In genomic region chr12:6851921-6852650, GRCh38 we compare ENCODE assay signal across 1 cellular context.
TF ChIP-seq lines count a peak whose summit lies in the region.

Gene USP5, plus strand, starts transcription at chr12:6852150. Its CDS starts 30 bp downstream, at chr12:6852180.

TF ChIP-seq in HepG2, 621 proteins besides CTCF, POLR2A, EP300 and RAD21 (continued from another document and continues in another):
- TF ChIP-seq DDIT3 (CRISPR knock-in tag; IDR thresholded peaks at IDR 0.05), result no peak
- no peak for TF ChIP-seq MIER2 (CRISPR knock-in tag; IDR thresholded peaks at IDR 0.05)
- no peak for TF ChIP-seq SSRP1 (CRISPR knock-in tag; IDR thresholded peaks at IDR 0.05)
- TF ChIP-seq ZNF331 (CRISPR knock-in tag; IDR thresholded peaks at IDR 0.05), result 0 out of 2 replicates have a peak, but pooled peaks have one; percentile 23
- peak; percentile 59; the same call in 1 of the 2 replicates for TF ChIP-seq ZNF589 (CRISPR knock-in tag; conservative IDR thresholded peaks at IDR 0.05)
- no peak for TF ChIP-seq ZNF703 (CRISPR knock-in tag; IDR thresholded peaks at IDR 0.05; ENCODE audit: borderline replicate concordance)
- peak; percentile 92 for TF ChIP-seq HNRNPLL (IDR thresholded peaks at IDR 0.05; ENCODE audit: low read depth, low read length, poor library complexity, severe bottlenecking)
- peak; percentile 71; the same call in 1 of the 2 replicates for TF ChIP-seq SIN3B (IDR thresholded peaks at IDR 0.05; ENCODE audit: low read length)
- TF ChIP-seq ZNF501 (CRISPR knock-in tag; IDR thresholded peaks at IDR 0.05), result peak; percentile 86
- TF ChIP-seq JUNB (CRISPR knock-in tag; IDR thresholded peaks at IDR 0.05; ENCODE audit: borderline replicate concordance), result no peak
- 0 out of 2 replicates have a peak, but pooled peaks have one; percentile 39 for TF ChIP-seq HBP1 (CRISPR knock-in tag; IDR thresholded peaks at IDR 0.05; ENCODE audit: low read depth)
- no peak for TF ChIP-seq GATA4 (IDR thresholded peaks at IDR 0.05; ENCODE audit: borderline replicate concordance, low read depth)
- TF ChIP-seq POGK (CRISPR knock-in tag; conservative IDR thresholded peaks at IDR 0.05), result peak; percentile 23; the same call in 1 of the 2 replicates
- no peak; the same call in 1 of the 2 replicates for TF ChIP-seq ZNF761 (CRISPR knock-in tag; conservative IDR thresholded peaks at IDR 0.05)
- no peak for TF ChIP-seq ZNF24 (IDR thresholded peaks at IDR 0.05)
- TF ChIP-seq ZNF558 (CRISPR knock-in tag; IDR thresholded peaks at IDR 0.05; ENCODE audit: borderline replicate concordance), result no peak
- TF ChIP-seq AGO2 (optimal IDR thresholded peaks at IDR 0.05; ENCODE audit: low read depth, low read length), result no peak
- TF ChIP-seq NR2F1 (CRISPR knock-in tag; IDR thresholded peaks at IDR 0.05), result no peak
- no peak for TF ChIP-seq IRF1 (CRISPR knock-in tag; IDR thresholded peaks at IDR 0.05; ENCODE audit: low read depth)
- TF ChIP-seq KDM1A (CRISPR knock-in tag; IDR thresholded peaks at IDR 0.05), result no peak
- TF ChIP-seq UBTF (CRISPR knock-in tag; IDR thresholded peaks at IDR 0.05), result peak; percentile 56
- TF ChIP-seq ZNF891 (CRISPR knock-in tag; IDR thresholded peaks at IDR 0.05), result peak; percentile 97
- TF ChIP-seq ZNF839 (CRISPR knock-in tag; IDR thresholded peaks at IDR 0.05; ENCODE audit: borderline replicate concordance), result 0 out of 2 replicates have a peak, but pooled peaks have one; percentile 33
- TF ChIP-seq EED (CRISPR knock-in tag; IDR thresholded peaks at IDR 0.05), result peak; percentile 81; the same call in 1 of the 2 replicates
- TF ChIP-seq HMGXB3 (CRISPR knock-in tag; IDR thresholded peaks at IDR 0.05; ENCODE audit: borderline replicate concordance), result no peak; the same call in 1 of the 2 replicates
- TF ChIP-seq TFDP2 (CRISPR knock-in tag; IDR thresholded peaks at IDR 0.05), result no peak
- TF ChIP-seq ZBTB38 (CRISPR knock-in tag; IDR thresholded peaks at IDR 0.05), result peak; percentile 35; the same call in 1 of the 2 replicates
- TF ChIP-seq MLLT10 (CRISPR knock-in tag; IDR thresholded peaks at IDR 0.05), result no peak
- peak; percentile 34; the same call in 1 of the 2 replicates for TF ChIP-seq NR2F2 (IDR thresholded peaks at IDR 0.05; ENCODE audit: borderline replicate concordance, low read depth)
- peak; percentile 73; the same call in 1 of the 2 replicates for TF ChIP-seq ZFP91 (CRISPR knock-in tag; IDR thresholded peaks at IDR 0.05; ENCODE audit: borderline replicate concordance)
- no peak for TF ChIP-seq HOXA7 (CRISPR knock-in tag; IDR thresholded peaks at IDR 0.05)
- peak; percentile 72 for TF ChIP-seq HDAC1 (CRISPR knock-in tag; IDR thresholded peaks at IDR 0.05)
- peak; percentile 97 for TF ChIP-seq ELF1 (CRISPR knock-in tag; IDR thresholded peaks at IDR 0.05)
- TF ChIP-seq MIER3 (CRISPR knock-in tag; IDR thresholded peaks at IDR 0.05; ENCODE audit: borderline replicate concordance), result 0 out of 2 replicates have a peak, but pooled peaks have one; percentile 17
- no peak for TF ChIP-seq ZNF614 (CRISPR knock-in tag; IDR thresholded peaks at IDR 0.05; ENCODE audit: borderline replicate concordance)
- TF ChIP-seq STAT6 (CRISPR knock-in tag; IDR thresholded peaks at IDR 0.05; ENCODE audit: borderline replicate concordance), result no peak
- TF ChIP-seq HNF1B (CRISPR knock-in tag; IDR thresholded peaks at IDR 0.05), result peak; percentile 87
